13 cellular contexts compared by ENCODE assay signal in genomic region chr2:161306919-161307318, GRCh38. TPM values are rescaled to one million over a fixed set of nuclear protein-coding genes. Genes with fewer than 3 reads are reported as not detected.
A peak's percentile ranks its signal among the peaks of the same experiment; 100 is the strongest.
DNase-seq lines count a peak whose midpoint lies in the region; ATAC-seq and TF ChIP-seq lines count a peak whose summit lies in the region.
"Had no signal": no experiment of that assay in that cellular context is flagged by ENCODE, and none has a peak within 500 bp of the region (broad histone marks: within the 10 kb centered on the region; RNA-seq: fewer than 3 reads in every experiment).

No MANE protein-coding gene starts in this region.

- peaks cover 41% of the 10 kb centered on the region for H3K79me2 ChIP-seq in Loucy (ENCODE audit: insufficient read depth, low read length)

- no peaks in the 10 kb centered on the region for H3K9me2 ChIP-seq in Loucy (replicated peaks; ENCODE audit: low read depth, low read length)

- H3K27me3 Mint-ChIP-seq in activated T-helper 2 cell treated with anti-CD3 and anti-CD28 coated beads, Interferon-gamma antibody, Interleukin-2, Interleukin-4, amounts not matched to agents 10 μg/mL and 5 μg/mL and 100 μg/mL, durations not matched to agents 14 hours and 24 hours and 36 hours (ENCODE audit: low read depth): peaks cover 11% of the 10 kb centered on the region
- no peaks in the 10 kb centered on the region for H3K27me3 Mint-ChIP-seq in nephron (ENCODE audit: low read depth)

- H3K4me1 ChIP-seq in Loucy (ENCODE audit: insufficient read depth, low read length, poor library complexity, severe bottlenecking) (peaks cover 26% of the 10 kb centered on the region), colonic mucosa (peaks cover 6% of the 10 kb centered on the region)

- no peaks in the 10 kb centered on the region for H3K36me3 ChIP-seq in Loucy (ENCODE audit: insufficient read depth, low read length)
- no peaks in the 10 kb centered on the region for H3K36me3 ChIP-seq in colonic mucosa

- H3K4me3 Mint-ChIP-seq in activated T-helper 2 cell treated with anti-CD3 and anti-CD28 coated beads, Interferon-gamma antibody, Interleukin-2, Interleukin-4, amounts not matched to agents 10 μg/mL and 5 μg/mL and 100 μg/mL, durations not matched to agents 14 hours and 24 hours and 36 hours (ENCODE audit: low read depth): peak overlapping the region; percentile 99
- H3K4me3 Mint-ChIP-seq in nephron: peak overlapping the region; percentile 85 to 95 (median 88)

- peak; percentile 27 for DNase-seq in SIG-M5 treated with dmso at 0.1 percent for 504 hours (lab: John Stamatoyannopoulos, UW; ENCODE audit: unreplicated experiment)
- DNase-seq in SIG-M5 (lab: John Stamatoyannopoulos, UW): no peak
- DNase-seq in activated T-helper 2 cell treated with anti-CD3 and anti-CD28 coated beads, Interferon-gamma antibody, Interleukin-2, Interleukin-4, amounts not matched to agents 10 μg/mL and 5 μg/mL and 100 μg/mL, durations not matched to agents 14 hours and 24 hours and 36 hours (ENCODE audit: low spot score): no peak
- DNase-seq in dorsolateral prefrontal cortex: no peak
- DNase-seq in colonic mucosa: no peak
- DNase-seq: H7; head of caudate nucleus; RPMI8226; stimulated activated CD4-positive, alpha-beta T cell treated with anti-CD3 and anti-CD28 coated beads, Interleukin-1b, Interleukin-23, amount 100 ng/mL, for 48 hours; testis had no signal

- H3K27me3 ChIP-seq in Loucy (ENCODE audit: insufficient read depth, low read length, poor library complexity, severe bottlenecking): no peaks in the 10 kb centered on the region
- no peaks in the 10 kb centered on the region for H3K27me3 ChIP-seq in dorsolateral prefrontal cortex
- H3K27me3 ChIP-seq in colonic mucosa: no peaks in the 10 kb centered on the region
- H3K27me3 ChIP-seq: testis had no signal

- H3K27ac ChIP-seq in dorsolateral prefrontal cortex (no peak overlapping the region), colonic mucosa (no peak overlapping the region)

- H2AFZ ChIP-seq in Loucy (ENCODE audit: low read length): no peak overlapping the region; the same call in 1 of the 2 replicates

- ATAC-seq in GM21576 (IDR thresholded peaks at IDR 0.05; ENCODE audit: unreplicated experiment): no peak

- H3K36me3 Mint-ChIP-seq in activated T-helper 2 cell treated with anti-CD3 and anti-CD28 coated beads, Interferon-gamma antibody, Interleukin-2, Interleukin-4, amounts not matched to agents 10 μg/mL and 5 μg/mL and 100 μg/mL, durations not matched to agents 14 hours and 24 hours and 36 hours (ENCODE audit: low read depth): peaks cover 29% of the 10 kb centered on the region
- no peaks in the 10 kb centered on the region for H3K36me3 Mint-ChIP-seq in nephron (ENCODE audit: low read depth)

- H3K27ac Mint-ChIP-seq in activated T-helper 2 cell treated with anti-CD3 and anti-CD28 coated beads, Interferon-gamma antibody, Interleukin-2, Interleukin-4, amounts not matched to agents 10 μg/mL and 5 μg/mL and 100 μg/mL, durations not matched to agents 14 hours and 24 hours and 36 hours: peak overlapping the region; percentile 64
- H3K27ac Mint-ChIP-seq in nephron: peak overlapping the region in 2 of 3 experiments; percentile 91 to 94

- peak overlapping the region; percentile 93 for H3K4me2 ChIP-seq in Loucy (ENCODE audit: low read depth, low read length, poor library complexity, severe bottlenecking)

- no peaks in the 10 kb centered on the region for H3F3A ChIP-seq in Loucy (ENCODE audit: low read depth)

- peak overlapping the region; percentile 93 for H3K4me3 ChIP-seq in Loucy (ENCODE audit: low read length, poor library complexity, severe bottlenecking)
- peak overlapping the region in 2 of 59 donors; percentile 84 to 91 for H3K4me3 ChIP-seq in dorsolateral prefrontal cortex
- H3K4me3 ChIP-seq in colonic mucosa: no peak overlapping the region

- peaks cover 34% of the 10 kb centered on the region for H4K20me1 ChIP-seq in Loucy (ENCODE audit: insufficient read depth, low read length, poor library complexity, severe bottlenecking)

- H3K9me3 ChIP-seq in Loucy (ENCODE audit: insufficient read depth, low read depth, low read length) (no peaks in the 10 kb centered on the region), colonic mucosa (no peaks in the 10 kb centered on the region)
- H3K9me3 ChIP-seq: testis had no signal

- peaks cover 4% of the 10 kb centered on the region for H3K9me3 Mint-ChIP-seq in activated T-helper 2 cell treated with anti-CD3 and anti-CD28 coated beads, Interferon-gamma antibody, Interleukin-2, Interleukin-4, amounts not matched to agents 10 μg/mL and 5 μg/mL and 100 μg/mL, durations not matched to agents 14 hours and 24 hours and 36 hours
- H3K9me3 Mint-ChIP-seq in nephron: peaks cover 6% of the 10 kb centered on the region

- intact Hi-C loops in activated T-helper 2 cell treated with anti-CD3 and anti-CD28 coated beads, Interferon-gamma antibody, Interleukin-2, Interleukin-4, amounts not matched to agents 10 μg/mL and 5 μg/mL and 100 μg/mL, durations not matched to agents 14 hours and 24 hours and 36 hours (cut with micrococcal nuclease): loop anchor here (5.0 kb wide), 3 partner anchors 50 to 755 kb away; partner anchors contain the start of gene TBR1
- intact Hi-C loops in dorsolateral prefrontal cortex (cut with DNase I) (loop anchor here (5.0 kb wide), 2 partner anchors 110 to 275 kb away; partner anchors contain the start of gene TBR1 (in 1 of the 2)), colonic mucosa (cut with DNase I) (loop anchor here (5.0 kb wide), 1 partner anchor 115 kb away; no protein-coding TSS in a partner anchor)

- H3K9ac ChIP-seq in Loucy (ENCODE audit: low read depth, low read length, poor library complexity, severe bottlenecking): no peak overlapping the region
- H3K9ac ChIP-seq in colonic mucosa (ENCODE audit: low read depth in 2 of 2, low read length in 2 of 2): no peak overlapping the region

- TF ChIP-seq CTCF in Loucy (conservative IDR thresholded peaks at IDR 0.05; ENCODE audit: low read length) (no peak), nephron (IDR thresholded peaks at IDR 0.05; ENCODE audit: unreplicated experiment in 3 of 3) (no peak), dorsolateral prefrontal cortex (IDR thresholded peaks at IDR 0.05 in 54 of 56, conservative IDR thresholded peaks at IDR 0.05 in 2 of 56; ENCODE audit: low read depth in 1 of 56, partially characterized antibody in 56 of 56) (no peak), colonic mucosa (IDR thresholded peaks at IDR 0.05) (no peak)

- H3K4me1 Mint-ChIP-seq in activated T-helper 2 cell treated with anti-CD3 and anti-CD28 coated beads, Interferon-gamma antibody, Interleukin-2, Interleukin-4, amounts not matched to agents 10 μg/mL and 5 μg/mL and 100 μg/mL, durations not matched to agents 14 hours and 24 hours and 36 hours (ENCODE audit: low read depth): peaks cover 23% of the 10 kb centered on the region
- peaks cover 16% of the 10 kb centered on the region for H3K4me1 Mint-ChIP-seq in nephron

RNA-seq across cellular contexts. Expression of gene PSMD14, which starts 1.3 kb away (rescaled TPM):
- total RNA-seq in activated T-helper 2 cell treated with anti-CD3 and anti-CD28 coated beads, Interferon-gamma antibody, Interleukin-2, Interleukin-4, amounts not matched to agents 10 μg/mL and 5 μg/mL and 100 μg/mL, durations not matched to agents 14 hours and 24 hours and 36 hours: 106 and 110 TPM in 2 replicates
- total RNA-seq in dorsolateral prefrontal cortex (10 to 100 TPM; 31.1 to 68.1 (median 53.3) TPM), colonic mucosa (10 to 100 TPM; 35.6 to 58.6 TPM)
